8 cellular contexts compared by ENCODE assay signal in genomic region chr11:111379500-111380136, GRCh38. TPM values are rescaled to one million over a fixed set of nuclear protein-coding genes. Genes with fewer than 3 reads are reported as not detected.
DNase-seq lines count a peak whose midpoint lies in the region; ATAC-seq and TF ChIP-seq lines count a peak whose summit lies in the region.

No MANE protein-coding gene starts in this region.

- TF ChIP-seq RAD21 in SK-N-SH (IDR thresholded peaks at IDR 0.05; ENCODE audit: low read length): no peak

- H4K20me1 ChIP-seq in OCI-LY7 (ENCODE audit: insufficient read depth, low read length) (peaks cover 23% of the 10 kb centered on the region; the same call in 1 of the 2 replicates), SK-N-SH (ENCODE audit: insufficient read depth) (no peaks in the 10 kb centered on the region)

- peak overlapping the region; percentile 96 for H3K4me2 ChIP-seq in OCI-LY7 (ENCODE audit: low read length)
- no peak overlapping the region for H3K4me2 ChIP-seq in SK-N-SH

- no peaks in the 10 kb centered on the region for H3K27me3 Mint-ChIP-seq in mesothelial cell of epicardium (ENCODE audit: low read depth)

- no peaks in the 10 kb centered on the region for H3K36me3 Mint-ChIP-seq in mesothelial cell of epicardium

- H3K4me3 Mint-ChIP-seq in mesothelial cell of epicardium: no peak overlapping the region

- H3K4me3 ChIP-seq in OCI-LY7 (ENCODE audit: low read depth, low read length, poor library complexity, severe bottlenecking): peak overlapping the region; percentile 92
- peak overlapping the region in 4 of 7 experiments; percentile 8 to 17 (median 14) for H3K4me3 ChIP-seq in skin epidermis
- H3K4me3 ChIP-seq in SK-N-SH (ENCODE audit: low read depth in 2 of 2, low read length in 1 of 2): no peak overlapping the region
- no peak overlapping the region for H3K4me3 ChIP-seq in body of pancreas
- no peak overlapping the region for H3K4me3 ChIP-seq in aorta (ENCODE audit: low read length in 2 of 2)

- no peak overlapping the region for H3K9ac ChIP-seq in SK-N-SH

- no peaks in the 10 kb centered on the region; the same call in 1 of the 2 replicates for H3K27me3 ChIP-seq in SK-N-SH (ENCODE audit: insufficient read depth)
- H3K27me3 ChIP-seq in body of pancreas: no peaks in the 10 kb centered on the region
- no peaks in the 10 kb centered on the region for H3K27me3 ChIP-seq in aorta (ENCODE audit: control insufficient read depth in 1 of 2, insufficient read depth in 2 of 2, low read length in 1 of 2)

- whole genome bisulfite sequencing in SK-N-SH (ENCODE audit: low lambda C conversion rate): 77% methylated on average over 11 of the region's 17 CpGs
- 86% methylated on average over 13 to 17 of the region's 17 CpGs for WGBS in body of pancreas, 2 donors
- 83 to 87% methylated on average over 17 of the region's 17 CpGs for WGBS in aorta, 2 donors

- H3K9me3 Mint-ChIP-seq in mesothelial cell of epicardium: no peaks in the 10 kb centered on the region

- POLR2A ChIA-PET in OCI-LY7 (lab: Charles Lee) (interaction anchor here (0.7 to 24.8 kb wide), 17 partner anchors 10 to 315 kb away, joined by 3 to 577 read pairs (median 6); no protein-coding TSS in a partner anchor), SK-N-SH (lab: Yijun Ruan, JAX) (no interaction called here)

- no peaks in the 10 kb centered on the region for H3K4me1 Mint-ChIP-seq in mesothelial cell of epicardium

- H3K27ac Mint-ChIP-seq in mesothelial cell of epicardium: no peak overlapping the region

- TF ChIP-seq CTCF in OCI-LY7 (conservative IDR thresholded peaks at IDR 0.05; ENCODE audit: low read length) (no peak), SK-N-SH (IDR thresholded peaks at IDR 0.05) (no peak), mesothelial cell of epicardium (IDR thresholded peaks at IDR 0.05; ENCODE audit: unreplicated experiment) (no peak), body of pancreas (IDR thresholded peaks at IDR 0.05) (no peak)

- H3K4me1 ChIP-seq in OCI-LY7 (ENCODE audit: insufficient read depth, low read length, poor library complexity, severe bottlenecking): peaks cover 74% of the 10 kb centered on the region
- no peaks in the 10 kb centered on the region for H3K4me1 ChIP-seq in SK-N-SH (ENCODE audit: control insufficient read depth in 1 of 2, insufficient read depth in 2 of 2, low read depth in 1 of 2, low read length in 1 of 2)
- H3K4me1 ChIP-seq in body of pancreas: no peaks in the 10 kb centered on the region
- H3K4me1 ChIP-seq in aorta (ENCODE audit: control insufficient read depth in 1 of 2, insufficient read depth in 2 of 2, low read length in 2 of 2): no peaks in the 10 kb centered on the region

- intact Hi-C loops in OCI-LY7 (cut with micrococcal nuclease; ENCODE audit: unreplicated experiment) (loop anchor here (1.0 to 5.0 kb wide), 5 partner anchors 11 to 202 kb away; no protein-coding TSS in a partner anchor), body of pancreas (cut with DNase I) (no loop called here), aorta (cut with DNase I) (no loop called here)

- H3K9me2 ChIP-seq in OCI-LY7 (ENCODE audit: insufficient read depth, low read length) (no peaks in the 10 kb centered on the region), SK-N-SH (no peaks in the 10 kb centered on the region)

- DNase-seq in OCI-LY7 (ENCODE audit: low spot score) (peak; percentile 94), SK-N-SH (no peak), mesothelial cell of epicardium (ENCODE audit: low spot score in 2 of 2, unreplicated experiment in 2 of 2) (no peak), body of pancreas (no peak), aorta (no peak)

- peak overlapping the region; percentile 63; the same call in 1 of the 2 replicates for H2AFZ ChIP-seq in OCI-LY7 (ENCODE audit: low read length)
- H2AFZ ChIP-seq in SK-N-SH (ENCODE audit: low read depth): no peak overlapping the region

- H3K36me3 ChIP-seq in OCI-LY7 (ENCODE audit: insufficient read depth, low read length) (peaks cover 45% of the 10 kb centered on the region), SK-N-SH (replicated peaks in 1 of 2; ENCODE audit: control insufficient read depth in 1 of 2, insufficient read depth in 2 of 2, low read length in 1 of 2) (no peaks in the 10 kb centered on the region), body of pancreas (replicated peaks in 1 of 2; ENCODE audit: insufficient read depth in 1 of 2, low read depth in 2 of 2) (no peaks in the 10 kb centered on the region), aorta (ENCODE audit: control insufficient read depth in 1 of 2, insufficient read depth in 2 of 2, low read length in 1 of 2) (no peaks in the 10 kb centered on the region)

- CTCF ChIA-PET in OCI-LY7 (lab: Charles Lee; ENCODE audit: unreplicated experiment): interaction anchor here (0.7 to 2.5 kb wide), 8 partner anchors 10 to 58 kb away, joined by 3 to 9 read pairs (median 4); no protein-coding TSS in a partner anchor
- CTCF ChIA-PET in SK-N-SH (lab: Yijun Ruan, JAX): interaction anchor here (1.2 kb wide), 1 partner anchor 9 kb away, joined by 4 read pairs; no protein-coding TSS in a partner anchor

- H3K9me3 ChIP-seq in OCI-LY7 (ENCODE audit: low read length): peaks cover 7% of the 10 kb centered on the region; the same call in 1 of the 2 replicates
- H3K9me3 ChIP-seq in SK-N-SH: no peaks in the 10 kb centered on the region
- no peaks in the 10 kb centered on the region for H3K9me3 ChIP-seq in body of pancreas
- no peaks in the 10 kb centered on the region for H3K9me3 ChIP-seq in aorta (ENCODE audit: control insufficient read depth, low read length)

- ATAC-seq in GM18909 (IDR thresholded peaks at IDR 0.05; ENCODE audit: poor library complexity, unreplicated experiment) (peak; percentile 49), HG02642 (IDR thresholded peaks at IDR 0.05; ENCODE audit: poor library complexity, unreplicated experiment) (peak; percentile 58), body of pancreas (no peak), aorta (ENCODE audit: low FRiP score) (no peak)

- TF ChIP-seq EP300 in SK-N-SH (IDR thresholded peaks at IDR 0.05; ENCODE audit: borderline replicate concordance in 1 of 2, low read depth in 1 of 2, low read length in 1 of 2): no peak

- BruUV-seq in OCI-LY7 (replicated peaks; lab: Mats Ljungman, UMichigan): no TSS peak

- H3K27ac ChIP-seq in OCI-LY7 (ENCODE audit: low read depth, low read length, poor library complexity, severe bottlenecking) (peak overlapping the region; percentile 96), skin epidermis (peak overlapping the region in 17 of 21 experiments; percentile 11 to 83 (median 70)), SK-N-SH (ENCODE audit: low read depth in 2 of 2, low read length in 1 of 2) (no peak overlapping the region), body of pancreas (no peak overlapping the region), aorta (ENCODE audit: low read depth in 1 of 2, low read length in 2 of 2) (no peak overlapping the region)

- no peak for TF ChIP-seq POLR2A in body of pancreas (IDR thresholded peaks at IDR 0.05)

- H3F3A ChIP-seq in SK-N-SH (replicated peaks; ENCODE audit: insufficient read depth): no peaks in the 10 kb centered on the region

- H3K79me2 ChIP-seq in OCI-LY7 (ENCODE audit: insufficient read depth, low read depth, low read length) (peaks cover 66% of the 10 kb centered on the region), SK-N-SH (ENCODE audit: insufficient read depth) (no peaks in the 10 kb centered on the region)

TF ChIP-seq in SK-N-SH, 30 proteins besides CTCF, POLR2A, EP300 and RAD21:
- TF ChIP-seq TCF12 (IDR thresholded peaks at IDR 0.05) (no peak), FOSL2 (IDR thresholded peaks at IDR 0.05; ENCODE audit: borderline replicate concordance, low read depth) (no peak), FOXJ3 (CRISPR knock-in tag; IDR thresholded peaks at IDR 0.05) (no peak), POLR2AphosphoS5 (IDR thresholded peaks at IDR 0.05; ENCODE audit: low read depth, low read length) (no peak), ELF1 (IDR thresholded peaks at IDR 0.05) (no peak), SIN3A (IDR thresholded peaks at IDR 0.05; ENCODE audit: borderline replicate concordance, low read depth, low read length) (no peak), CHD2 (IDR thresholded peaks at IDR 0.05; ENCODE audit: low read length, partially characterized antibody) (no peak), MEF2A (IDR thresholded peaks at IDR 0.05; ENCODE audit: borderline replicate concordance, low read depth) (no peak), SMC3 (IDR thresholded peaks at IDR 0.05; ENCODE audit: low read depth, low read length) (no peak), GATA2 (CRISPR knock-in tag; IDR thresholded peaks at IDR 0.05) (no peak), RFX5 (IDR thresholded peaks at IDR 0.05; ENCODE audit: low read length) (no peak), REST (IDR thresholded peaks at IDR 0.05; ENCODE audit: low read depth, low read length) (no peak)

RNA-seq across cellular contexts. Expression of gene POU2AF1, which starts 0.5 kb away (rescaled TPM):
- 56.4 and 86.1 TPM in 2 replicates for total RNA-seq in OCI-LY7 (2014; rRNA removed; shearing (Covaris generic))
- total RNA-seq in OCI-LY7 (2022) (285 and 315 TPM in 2 replicates), mesothelial cell of epicardium (0.25 TPM in 1 of 3 replicates, not detected in the others), body of pancreas (1 to 10 TPM in 1 of 2 donors, not detected in 1; 8.9 TPM), aorta (1 to 10 TPM in 1 of 2 donors, under 1 TPM in 1; 0.45 to 1.2 TPM)
- polyA plus RNA-seq in SK-N-SH (2012; rRNA removed) (0.05 and 0.07 TPM in 2 replicates), aorta (under 1 TPM; 0.05 to 0.63 TPM)
- 0.04 and 0.28 TPM in 2 replicates for polyA plus RNA-seq in SK-N-SH (2012; cell fraction: cytosol; rRNA removed)
- polyA plus RNA-seq in SK-N-SH (2012; cell fraction: nucleus; rRNA removed): 0.17 and 0.58 TPM in 2 replicates

Comparison
In these comparisons a context has a peak if more than half of its experiments do, and no peak if none do; other contexts are left out.
1. ATAC-seq: peak in GM18909 (single experiment) and HG02642 (single experiment); none in body of pancreas (single experiment) and aorta (single experiment).
2. H3K27ac ChIP-seq: peak in OCI-LY7 (single experiment) and skin epidermis (17 of 21); none in SK-N-SH (0 of 2), body of pancreas (0 of 4) and aorta (0 of 2).
3. H3K4me3 ChIP-seq: peak in OCI-LY7 (single experiment) and skin epidermis (4 of 7); none in SK-N-SH (0 of 2), body of pancreas (0 of 2) and aorta (0 of 2).
4. RNA of gene POU2AF1, which starts 0.5 kb away (total RNA-seq): 56.4 to 315 TPM in OCI-LY7; 8.9 TPM in body of pancreas, 0.45 to 1.2 TPM in aorta and 0.25 TPM in mesothelial cell of epicardium; every median in the first group is over 4 times any median in the second.